Comparison of ENCODE assay signal across 2 cellular contexts in the genomic region with DNA sequence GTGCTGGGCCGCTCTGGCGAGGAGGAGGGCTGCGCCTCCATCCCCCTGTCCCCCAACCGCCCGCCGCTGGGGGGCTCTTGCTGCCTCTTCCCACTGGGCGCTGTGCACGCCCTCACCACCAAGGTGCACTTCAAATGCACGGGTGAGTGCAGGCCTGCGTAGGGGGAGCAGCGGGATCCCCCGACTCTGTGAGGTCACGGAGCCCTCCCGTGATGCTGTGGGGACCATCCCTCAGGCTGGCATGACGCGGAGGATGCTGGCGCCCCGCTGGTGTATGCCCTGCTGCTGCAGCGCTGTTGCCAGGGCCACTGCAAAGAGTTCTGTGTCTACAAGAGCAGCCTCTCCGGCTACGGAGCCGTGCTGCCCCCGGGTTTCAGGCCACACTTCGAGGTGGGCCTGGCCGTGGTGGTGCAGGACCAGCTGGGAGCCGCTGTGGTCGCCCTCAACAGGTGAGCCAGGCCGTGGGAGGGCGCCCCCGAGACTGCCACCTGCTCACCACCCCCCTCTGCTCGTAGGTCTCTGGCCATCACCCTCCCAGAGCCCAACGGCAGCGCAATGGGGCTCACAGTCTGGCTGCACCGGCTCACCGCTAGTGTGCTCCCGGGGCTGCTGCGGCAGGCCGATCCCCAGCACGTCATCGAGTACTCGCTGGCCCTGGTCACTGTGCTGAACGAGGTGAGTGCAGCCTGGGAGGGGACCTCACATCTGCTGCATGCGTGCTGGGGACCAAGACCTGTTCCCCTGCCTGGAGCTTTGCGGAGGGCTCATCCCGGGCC. TPM values are rescaled to one million over a fixed set of nuclear protein-coding genes. Genes with fewer than 3 reads are reported as not detected.
"Had no signal": no experiment of that assay in that cellular context is flagged by ENCODE, and none has a peak within 500 bp of the region (broad histone marks: within the 10 kb centered on the region; RNA-seq: fewer than 3 reads in every experiment).

No MANE protein-coding gene starts in this region.

RNA-seq across cellular contexts. Expression of gene NPIPA7, which starts 9.7 kb away (rescaled TPM):
- total RNA-seq: osteoblast, smooth muscle cell had no signal
